ENCODE assay signal across 7 cellular contexts in the genomic region with DNA sequence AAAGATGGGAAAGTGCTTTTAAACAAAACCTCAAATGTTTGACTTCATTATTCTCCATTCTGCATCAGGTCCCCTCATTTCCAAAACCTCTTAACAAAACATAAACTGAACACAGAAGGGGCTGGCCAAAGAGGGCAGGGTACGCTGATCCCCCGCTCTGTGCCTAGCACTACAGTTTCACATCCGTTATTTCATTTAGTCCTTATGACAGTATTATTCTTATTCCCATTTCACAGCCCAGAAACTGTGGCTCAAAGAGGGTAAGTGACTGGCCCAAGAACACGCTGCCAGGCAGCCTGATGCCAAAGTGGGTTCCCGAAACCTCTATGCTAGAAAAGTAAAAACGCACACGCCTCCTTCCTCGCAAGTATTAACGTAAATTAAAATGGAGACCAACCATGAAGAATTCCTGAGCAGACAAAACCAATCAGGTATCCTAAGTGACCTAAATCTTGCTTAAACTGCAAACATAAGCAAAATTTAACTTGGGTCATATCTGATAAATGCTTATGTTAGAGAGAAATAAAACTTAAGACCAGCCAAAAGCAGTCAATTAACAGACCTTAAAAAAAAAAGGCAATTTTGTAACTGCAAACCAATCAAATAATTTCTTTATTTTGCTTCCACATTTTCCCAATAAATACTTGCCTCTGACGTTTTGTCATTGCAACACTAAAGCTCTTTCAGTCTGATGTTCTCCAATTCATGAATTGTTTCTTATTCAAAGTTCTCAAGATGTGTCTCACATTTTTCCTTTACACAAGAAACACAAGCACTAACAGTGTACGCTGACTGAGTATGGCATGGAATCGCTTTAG. TPM values are rescaled to one million over a fixed set of nuclear protein-coding genes. Genes with fewer than 3 reads are reported as not detected.
A peak's percentile ranks its signal among the peaks of the same experiment; 100 is the strongest.
DNase-seq lines count a peak whose midpoint lies in the region; ATAC-seq and TF ChIP-seq lines count a peak whose summit lies in the region.

No MANE protein-coding gene starts in this region.

- no peaks in the 10 kb centered on the region for H3K27me3 Mint-ChIP-seq in activated CD8-positive, alpha-beta T cell treated with anti-CD3 and anti-CD28 coated beads for 36 hours

- H3K9me3 ChIP-seq in HUES48 (ENCODE audit: control insufficient read depth, insufficient read depth, low read length) (no peaks in the 10 kb centered on the region), iPS-18c (ENCODE audit: control insufficient read depth, insufficient read depth, low read length) (peaks cover 2% of the 10 kb centered on the region)

- ATAC-seq in activated CD8-positive, alpha-beta T cell treated with anti-CD3 and anti-CD28 coated beads for 36 hours, result no peak
- ATAC-seq in stimulated activated effector memory CD8-positive, alpha-beta T cell treated with anti-CD3 and anti-CD28 coated beads, Interleukin-12 subunit alpha, Interleukin-12 subunit beta, amount 100 ng/mL, for 72 hours, result no peak
- ATAC-seq in GM21526 (IDR thresholded peaks at IDR 0.05; ENCODE audit: low FRiP score, unreplicated experiment), result no peak

- H3K9ac ChIP-seq in HUES48 (ENCODE audit: low read depth, low read length), result peak overlapping the region; percentile 41

- H3K4me1 ChIP-seq in HUES48 (ENCODE audit: control insufficient read depth, insufficient read depth, low read length), result peaks cover 18% of the 10 kb centered on the region

- TF ChIP-seq CTCF in activated CD8-positive, alpha-beta T cell treated with anti-CD3 and anti-CD28 coated beads for 36 hours (IDR thresholded peaks at IDR 0.05), result no peak

- H3K4me3 ChIP-seq in HUES48 (ENCODE audit: low read depth, low read length) (peak overlapping the region; percentile 73), iPS-18c (ENCODE audit: insufficient read depth, low read depth, low read length) (peak overlapping the region; percentile 50)

- CTCF ChIA-PET in activated CD8-positive, alpha-beta T cell treated with anti-CD3 and anti-CD28 coated beads for 36 hours (lab: Charles Lee), result interaction anchor here (0.8 to 1.2 kb wide), 2 partner anchors 8 to 91 kb away, joined by 4 to 5 read pairs; no protein-coding TSS in a partner anchor

- peak overlapping the region; percentile 84 for H3K27ac ChIP-seq in HUES48 (ENCODE audit: low read depth, low read length)

- no peaks in the 10 kb centered on the region for H3K9me3 Mint-ChIP-seq in activated CD8-positive, alpha-beta T cell treated with anti-CD3 and anti-CD28 coated beads for 36 hours
- H3K9me3 Mint-ChIP-seq in stimulated activated effector memory CD8-positive, alpha-beta T cell treated with anti-CD3 and anti-CD28 coated beads, Interleukin-12 subunit alpha, Interleukin-12 subunit beta, amount 100 ng/mL, for 72 hours, result no peaks in the 10 kb centered on the region

- no peaks in the 10 kb centered on the region for H3K36me3 Mint-ChIP-seq in activated CD8-positive, alpha-beta T cell treated with anti-CD3 and anti-CD28 coated beads for 36 hours (ENCODE audit: low read depth)
- peaks cover 19% of the 10 kb centered on the region for H3K36me3 Mint-ChIP-seq in stimulated activated effector memory CD8-positive, alpha-beta T cell treated with anti-CD3 and anti-CD28 coated beads, Interleukin-12 subunit alpha, Interleukin-12 subunit beta, amount 100 ng/mL, for 72 hours

- H3K4me3 Mint-ChIP-seq in activated CD8-positive, alpha-beta T cell treated with anti-CD3 and anti-CD28 coated beads for 36 hours, result peak overlapping the region; percentile 79
- peak overlapping the region; percentile 77 for H3K4me3 Mint-ChIP-seq in stimulated activated effector memory CD8-positive, alpha-beta T cell treated with anti-CD3 and anti-CD28 coated beads, Interleukin-12 subunit alpha, Interleukin-12 subunit beta, amount 100 ng/mL, for 72 hours

- 0 out of 2 replicates have a peak, but pooled peaks cover 3% of the 10 kb centered on the region for H3K36me3 ChIP-seq in HUES48 (ENCODE audit: control insufficient read depth, insufficient read depth, low read length)

- intact Hi-C loops in activated CD8-positive, alpha-beta T cell treated with anti-CD3 and anti-CD28 coated beads for 36 hours (cut with micrococcal nuclease), result no loop called here

- POLR2A ChIA-PET in activated CD8-positive, alpha-beta T cell treated with anti-CD3 and anti-CD28 coated beads for 36 hours (lab: Charles Lee), result no interaction called here

- H3K27me3 ChIP-seq in HUES48 (ENCODE audit: control insufficient read depth, insufficient read depth, low read length), result no peaks in the 10 kb centered on the region

- DNase-seq in activated CD8-positive, alpha-beta T cell treated with anti-CD3 and anti-CD28 coated beads for 36 hours, result no peak
- DNase-seq in stimulated activated effector memory CD8-positive, alpha-beta T cell treated with anti-CD3 and anti-CD28 coated beads, Interleukin-12 subunit alpha, Interleukin-12 subunit beta, amount 100 ng/mL, for 72 hours (ENCODE audit: low spot score in 2 of 2), result no peak
- DNase-seq in NAMALWA (ENCODE audit: low spot score) (no peak), COLO829 (ENCODE audit: low spot score) (no peak)

- peaks cover 39% of the 10 kb centered on the region for H3K4me1 Mint-ChIP-seq in activated CD8-positive, alpha-beta T cell treated with anti-CD3 and anti-CD28 coated beads for 36 hours (ENCODE audit: low read depth)
- peaks cover 46% of the 10 kb centered on the region for H3K4me1 Mint-ChIP-seq in stimulated activated effector memory CD8-positive, alpha-beta T cell treated with anti-CD3 and anti-CD28 coated beads, Interleukin-12 subunit alpha, Interleukin-12 subunit beta, amount 100 ng/mL, for 72 hours

- H3K27ac Mint-ChIP-seq in activated CD8-positive, alpha-beta T cell treated with anti-CD3 and anti-CD28 coated beads for 36 hours, result peak overlapping the region; percentile 98
- H3K27ac Mint-ChIP-seq in stimulated activated effector memory CD8-positive, alpha-beta T cell treated with anti-CD3 and anti-CD28 coated beads, Interleukin-12 subunit alpha, Interleukin-12 subunit beta, amount 100 ng/mL, for 72 hours, result peak overlapping the region; percentile 99

RNA-seq across cellular contexts. Expression of a gene that starts 0.7 kb away (rescaled TPM):
- total RNA-seq in activated CD8-positive, alpha-beta T cell treated with anti-CD3 and anti-CD28 coated beads for 36 hours, result 10 to 100 TPM in 1 of 2 experiments, 1 to 10 TPM in 1; 9.7 to 11.5 TPM

RNA-seq across cellular contexts. Expression of a gene that starts 3.3 kb away (rescaled TPM):
- total RNA-seq in activated CD8-positive, alpha-beta T cell treated with anti-CD3 and anti-CD28 coated beads for 36 hours, result 10 to 100 TPM in 1 of 2 experiments, 1 to 10 TPM in 1; 10.0 to 13.0 TPM

RNA-seq across cellular contexts. Expression of a gene that starts 47.4 kb away (rescaled TPM):
- total RNA-seq in activated CD8-positive, alpha-beta T cell treated with anti-CD3 and anti-CD28 coated beads for 36 hours, result not detected
